22 cellular contexts compared by ENCODE assay signal in genomic region chr1:225885336-225885735, GRCh38. TPM values are rescaled to one million over a fixed set of nuclear protein-coding genes. Genes with fewer than 3 reads are reported as not detected.
"Had no signal": no experiment of that assay in that cellular context is flagged by ENCODE, and none has a peak within 500 bp of the region (broad histone marks: within the 10 kb centered on the region; RNA-seq: fewer than 3 reads in every experiment).

No MANE protein-coding gene starts in this region.

- H3K9me3 ChIP-seq: breast epithelium, gastrocnemius medialis, heart left ventricle, left ventricle myocardium inferior, psoas muscle, tibial nerve had no signal

- H3K4me3 Mint-ChIP-seq: activated naive CD4-positive, alpha-beta T cell treated with anti-CD3 and anti-CD28 coated beads, Interleukin-2, amount 10 ng/mL, durations not matched to agents 7 days and 5 days; activated naive CD8-positive, alpha-beta T cell treated with anti-CD3 and anti-CD28 coated beads, Interleukin-2, amount 50 U/mL, for 24 hours had no signal

- ATAC-seq: activated naive CD8-positive, alpha-beta T cell treated with anti-CD3 and anti-CD28 coated beads, Interleukin-2, amount 50 U/mL, for 24 hours; esophagus mucosa; gastrocnemius medialis; heart left ventricle; psoas muscle; right cardiac atrium; stimulated activated naive CD8-positive, alpha-beta T cell treated with anti-CD3 and anti-CD28 coated beads, Interleukin-15, Interleukin-2, amounts not matched to agents 100 U/mL and 50 U/mL, for 24 hours had no signal

- H3K27ac Mint-ChIP-seq: activated naive CD4-positive, alpha-beta T cell treated with anti-CD3 and anti-CD28 coated beads, Interleukin-2, amount 10 ng/mL, durations not matched to agents 7 days and 5 days; activated naive CD8-positive, alpha-beta T cell treated with anti-CD3 and anti-CD28 coated beads, Interleukin-2, amount 50 U/mL, for 24 hours had no signal

- DNase-seq: activated CD4-positive, alpha-beta T cell treated with anti-CD3 and anti-CD28 coated beads for 1 hour; activated CD8-positive, alpha-beta memory T cell treated with anti-CD3 and anti-CD28 coated beads for 24 hours; activated CD8-positive, alpha-beta memory T cell treated with anti-CD3 and anti-CD28 coated beads, Interleukin-2, amount 50 U/mL, for 48 hours; activated effector memory CD4-positive, alpha-beta T cell treated with Interleukin-2 at 50 U/mL for 16 hours; activated naive CD4-positive, alpha-beta T cell treated with anti-CD3 and anti-CD28 coated beads, Interleukin-2, amount 10 ng/mL, durations not matched to agents 7 days and 5 days; activated naive CD8-positive, alpha-beta T cell treated with anti-CD3 and anti-CD28 coated beads, Interleukin-2, amount 50 U/mL, for 24 hours; activated T-cell treated with anti-CD3 and anti-CD28 coated beads, Interleukin-2, amount 50 U/mL, for 48 hours; aorta; gastrocnemius medialis; heart left ventricle; kidney glomerular epithelial cell; left ventricle myocardium inferior; psoas muscle; right cardiac atrium; stimulated activated naive CD8-positive, alpha-beta T cell treated with anti-CD3 and anti-CD28 coated beads, Interleukin-15, Interleukin-2, amounts not matched to agents 100 U/mL and 50 U/mL, for 24 hours; substantia nigra; T1000 had no signal

- H3K9me3 Mint-ChIP-seq: activated naive CD4-positive, alpha-beta T cell treated with anti-CD3 and anti-CD28 coated beads, Interleukin-2, amount 10 ng/mL, durations not matched to agents 7 days and 5 days; activated naive CD8-positive, alpha-beta T cell treated with anti-CD3 and anti-CD28 coated beads, Interleukin-2, amount 50 U/mL, for 24 hours had no signal

- H3K4me3 ChIP-seq: breast epithelium, coronary artery, gastrocnemius medialis, heart left ventricle, left ventricle myocardium inferior, psoas muscle, skin epidermis, tibial nerve had no signal

- H3K27me3 ChIP-seq: breast epithelium, gastrocnemius medialis had no signal

- H3K27me3 Mint-ChIP-seq: activated naive CD8-positive, alpha-beta T cell treated with anti-CD3 and anti-CD28 coated beads, Interleukin-2, amount 50 U/mL, for 24 hours had no signal

- H3K27ac ChIP-seq: breast epithelium, coronary artery, gastrocnemius medialis, heart left ventricle, left ventricle myocardium inferior, psoas muscle, skin epidermis, tibial nerve had no signal

RNA-seq across cellular contexts. Expression of gene LEFTY1, which starts 3.6 kb away (rescaled TPM):
- total RNA-seq: esophagus mucosa had no signal

RNA-seq across cellular contexts. Expression of gene LEFTY2, which starts 55.7 kb away (rescaled TPM):
- total RNA-seq: esophagus mucosa, tibial nerve had no signal
